In the genomic region with DNA sequence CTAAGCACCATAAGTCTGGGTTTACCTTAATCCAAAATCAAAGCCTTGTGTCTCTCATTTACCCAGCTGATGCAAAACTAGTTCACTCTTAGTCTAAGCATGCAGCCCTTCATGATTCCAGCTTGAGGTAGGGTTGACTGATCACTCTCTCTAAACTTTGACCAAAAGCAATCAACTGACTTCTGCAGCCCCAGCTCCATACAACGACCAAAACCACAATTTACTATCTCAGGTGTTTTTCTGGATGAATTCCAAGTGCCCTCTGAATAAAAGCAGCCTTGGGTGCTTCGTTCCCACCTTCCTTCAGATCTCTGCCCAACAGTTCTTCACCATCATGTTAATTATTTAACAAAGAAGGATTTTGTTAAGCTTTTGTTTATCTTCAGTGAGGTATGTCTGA, we compare ENCODE assay signal across 15 cellular contexts.
"Had no signal": no experiment of that assay in that cellular context is flagged by ENCODE, and none has a peak within 500 bp of the region (broad histone marks: within the 10 kb centered on the region; RNA-seq: fewer than 3 reads in every experiment).

No MANE protein-coding gene starts in this region.

- H3K27me3 Mint-ChIP-seq: activated naive CD8-positive, alpha-beta T cell treated with anti-CD3 and anti-CD28 coated beads, Interleukin-2, amount 10 ng/mL, durations not matched to agents 7 days and 5 days; effector memory CD8-positive, alpha-beta T cell; naive thymus-derived CD4-positive, alpha-beta T cell; stimulated activated memory B cell treated with anti-CD40 and anti-IgM and Interleukin-4, amounts not matched to agents 10 μg/mL and 1 μg/mL and 100 μg/mL, for 72 hours had no signal

- H3K27me3 ChIP-seq: neutrophil, thyroid gland, vagina had no signal

- ATAC-seq: effector memory CD8-positive, alpha-beta T cell; left lobe of liver; naive thymus-derived CD4-positive, alpha-beta T cell; stimulated activated memory B cell treated with anti-CD40 and anti-IgM and Interleukin-4, amounts not matched to agents 10 μg/mL and 1 μg/mL and 100 μg/mL, for 72 hours had no signal

- DNase-seq: activated CD4-positive, alpha-beta T cell treated with anti-CD3 and anti-CD28 coated beads, Interleukin-2, amount 50 U/mL, for 1 hour; activated CD8-positive, alpha-beta memory T cell treated with anti-CD3 and anti-CD28 coated beads for 24 hours; activated gamma-delta T cell treated with Interleukin-2 at 50 U/mL for 16 hours; activated naive CD8-positive, alpha-beta T cell treated with anti-CD3 and anti-CD28 coated beads, Interleukin-2, amount 10 ng/mL, durations not matched to agents 7 days and 5 days; dermis blood vessel endothelial cell; effector memory CD8-positive, alpha-beta T cell; mammary epithelial cell; naive thymus-derived CD4-positive, alpha-beta T cell; stimulated activated CD4-positive, alpha-beta T cell treated with anti-CD3 and anti-CD28 coated beads, Interleukin-2, amount 100 ng/mL, for 48 hours; thyroid gland had no signal

- H3K9me3 ChIP-seq: neutrophil, thyroid gland, vagina had no signal

- H3K4me3 ChIP-seq: thyroid gland, vagina had no signal

- H3K27ac Mint-ChIP-seq: activated naive CD8-positive, alpha-beta T cell treated with anti-CD3 and anti-CD28 coated beads, Interleukin-2, amount 10 ng/mL, durations not matched to agents 7 days and 5 days; effector memory CD8-positive, alpha-beta T cell; stimulated activated memory B cell treated with anti-CD40 and anti-IgM and Interleukin-4, amounts not matched to agents 10 μg/mL and 1 μg/mL and 100 μg/mL, for 72 hours had no signal

- H3K4me3 Mint-ChIP-seq: activated naive CD8-positive, alpha-beta T cell treated with anti-CD3 and anti-CD28 coated beads, Interleukin-2, amount 10 ng/mL, durations not matched to agents 7 days and 5 days; effector memory CD8-positive, alpha-beta T cell; naive thymus-derived CD4-positive, alpha-beta T cell; stimulated activated memory B cell treated with anti-CD40 and anti-IgM and Interleukin-4, amounts not matched to agents 10 μg/mL and 1 μg/mL and 100 μg/mL, for 72 hours had no signal

- H3K4me1 ChIP-seq: thyroid gland had no signal

- H3K27ac ChIP-seq: epithelial cell of prostate, neutrophil, thyroid gland, vagina had no signal

- H3K9me3 Mint-ChIP-seq: activated naive CD8-positive, alpha-beta T cell treated with anti-CD3 and anti-CD28 coated beads, Interleukin-2, amount 10 ng/mL, durations not matched to agents 7 days and 5 days; effector memory CD8-positive, alpha-beta T cell; naive thymus-derived CD4-positive, alpha-beta T cell; stimulated activated memory B cell treated with anti-CD40 and anti-IgM and Interleukin-4, amounts not matched to agents 10 μg/mL and 1 μg/mL and 100 μg/mL, for 72 hours had no signal

- H3K36me3 ChIP-seq: neutrophil, thyroid gland had no signal
